21 cellular contexts compared by ENCODE assay signal in the genomic region with DNA sequence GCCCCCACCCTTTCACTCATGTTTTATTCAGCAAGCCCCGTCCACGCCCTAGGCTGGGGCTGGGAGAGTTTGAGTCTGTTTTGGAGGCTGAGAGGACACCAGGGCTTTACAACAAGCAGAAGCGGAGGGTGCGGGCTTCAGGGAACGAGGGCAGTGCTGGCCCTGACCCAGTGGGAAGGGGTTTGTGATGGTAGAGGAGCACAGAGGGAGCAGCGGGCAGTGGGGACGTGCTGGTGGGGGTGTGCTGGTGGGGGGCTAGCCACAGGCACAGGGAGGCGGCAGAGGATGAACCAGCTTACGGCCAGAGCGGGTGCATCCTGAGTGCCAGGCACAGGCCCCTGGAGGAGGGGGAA. TPM values are rescaled to one million over a fixed set of nuclear protein-coding genes. Genes with fewer than 3 reads are reported as not detected.
A peak's percentile ranks its signal among the peaks of the same experiment; 100 is the strongest.
DNase-seq lines count a peak whose midpoint lies in the region; ATAC-seq and TF ChIP-seq lines count a peak whose summit lies in the region.
"Had no signal": no experiment of that assay in that cellular context is flagged by ENCODE, and none has a peak within 500 bp of the region (broad histone marks: within the 10 kb centered on the region; RNA-seq: fewer than 3 reads in every experiment).

No MANE protein-coding gene starts in this region.

- no peaks in the 10 kb centered on the region for H4K20me1 ChIP-seq in GM23338 (replicated peaks; ENCODE audit: insufficient read depth)
- H4K20me1 ChIP-seq: BLaER1 had no signal

- H3K27me3 Mint-ChIP-seq in GM23338 (ENCODE audit: insufficient read depth, low read depth, poor library complexity) = peaks cover 6% of the 10 kb centered on the region
- H3K27me3 Mint-ChIP-seq in brain = no peaks in the 10 kb centered on the region
- H3K27me3 Mint-ChIP-seq: CD4-positive, alpha-beta T cell had no signal

- ATAC-seq in GM23338 (no peak), lower lobe of right lung (no peak), GM21423 (IDR thresholded peaks at IDR 0.05; ENCODE audit: unreplicated experiment) (no peak), HG03097 (IDR thresholded peaks at IDR 0.05; ENCODE audit: low FRiP score, unreplicated experiment) (no peak)
- ATAC-seq: GM12878 had no signal

- H3K4me1 Mint-ChIP-seq in GM23338 = peaks cover 10% of the 10 kb centered on the region; the same call in 2 of the 3 replicates
- no peaks in the 10 kb centered on the region for H3K4me1 Mint-ChIP-seq in brain

- H3K27ac ChIP-seq in GM23338 (ENCODE audit: low read depth) (no peak overlapping the region), lower lobe of right lung (no peak overlapping the region), spleen (no peak overlapping the region), esophagus muscularis mucosa (replicated peaks in 1 of 4) (no peak overlapping the region)
- H3K27ac ChIP-seq: BLaER1, Peyer's patch had no signal

- intact Hi-C loops in lower lobe of right lung (cut with DNase I) (no loop called here), spleen (cut with DNase I; ENCODE audit: low total_unique reads) (no loop called here), esophagus muscularis mucosa (cut with DNase I) (no loop called here)

- TF ChIP-seq CTCF in GM23338 (conservative IDR thresholded peaks at IDR 0.05; ENCODE audit: low read depth in 2 of 2) = no peak
- no peak for TF ChIP-seq CTCF in brain (conservative IDR thresholded peaks at IDR 0.05)
- TF ChIP-seq CTCF in lower lobe of right lung (IDR thresholded peaks at IDR 0.05) = no peak
- TF ChIP-seq CTCF in spleen (IDR thresholded peaks at IDR 0.05 in 8 of 11, conservative IDR thresholded peaks at IDR 0.05 in 3 of 11) = no peak
- no peak for TF ChIP-seq CTCF in esophagus muscularis mucosa (IDR thresholded peaks at IDR 0.05)

- H3K4me1 ChIP-seq in GM23338 (ENCODE audit: insufficient read depth) = no peaks in the 10 kb centered on the region
- H3K4me1 ChIP-seq in lower lobe of right lung = no peaks in the 10 kb centered on the region
- no peaks in the 10 kb centered on the region for H3K4me1 ChIP-seq in spleen
- no peaks in the 10 kb centered on the region for H3K4me1 ChIP-seq in esophagus muscularis mucosa
- H3K4me1 ChIP-seq: Peyer's patch had no signal

- DNase-seq in GM23338 (ENCODE audit: low spot score) (no peak), lower lobe of right lung (peak; percentile 19), spleen (peak; percentile 63), esophagus muscularis mucosa (ENCODE audit: extremely low spot score) (no peak)
- DNase-seq: CD4-positive, alpha-beta T cell; DND-41; GOT3; HCEC 1CT; IMR-90; MV-4-11; NCI-H1105 treated with DMSO at 0.1 percent for 48 hours; NCI-H2171; NCI-H524 treated with DMSO at 0.1 percent for 48 hours; NCI-H82; Peyer's patch; Right ventricle myocardium superior had no signal

- no peaks in the 10 kb centered on the region for H3K9me3 ChIP-seq in lower lobe of right lung
- peaks cover 0 to 5% (median 0%) of the 10 kb centered on the region in 8 donors for H3K9me3 ChIP-seq in spleen
- no peaks in the 10 kb centered on the region for H3K9me3 ChIP-seq in esophagus muscularis mucosa

- H3K27ac Mint-ChIP-seq in GM23338 (peak overlapping the region; percentile 37; the same call in 1 of the 2 replicates), brain (peak overlapping the region in 4 of 5 experiments; percentile 29 to 88 (median 56))
- H3K27ac Mint-ChIP-seq: CD4-positive, alpha-beta T cell had no signal

- H2AFZ ChIP-seq in GM23338 = no peak overlapping the region

- TF ChIP-seq POLR2A in spleen (IDR thresholded peaks at IDR 0.05) (no peak), esophagus muscularis mucosa (IDR thresholded peaks at IDR 0.05; ENCODE audit: low read depth) (no peak)

- H3K9me3 Mint-ChIP-seq in GM23338 (peaks cover 2% of the 10 kb centered on the region; the same call in 2 of the 3 replicates), brain (no peaks in the 10 kb centered on the region)
- H3K9me3 Mint-ChIP-seq: CD4-positive, alpha-beta T cell had no signal

- no peaks in the 10 kb centered on the region for H3K79me2 ChIP-seq in GM23338 (replicated peaks; ENCODE audit: insufficient read depth)

- H3K36me3 ChIP-seq in GM23338 (ENCODE audit: insufficient read depth) = 0 out of 2 replicates have a peak, but pooled peaks cover under 1% of the 10 kb centered on the region
- peaks cover 7% of the 10 kb centered on the region for H3K36me3 ChIP-seq in lower lobe of right lung
- peaks cover 0 to 32% (median 4%) of the 10 kb centered on the region in 6 donors for H3K36me3 ChIP-seq in spleen
- peaks cover 0 to 30% (median 6%) of the 10 kb centered on the region in 4 donors for H3K36me3 ChIP-seq in esophagus muscularis mucosa

- H3K36me3 Mint-ChIP-seq in GM23338 (ENCODE audit: low read depth) (peaks cover 32% of the 10 kb centered on the region), brain (peaks cover 41% of the 10 kb centered on the region)

- H3F3A ChIP-seq in GM23338 (replicated peaks; ENCODE audit: low read depth) = no peaks in the 10 kb centered on the region

- H3K4me2 ChIP-seq in GM23338 = no peak overlapping the region
- H3K4me2 ChIP-seq: BLaER1 had no signal

- H3K4me3 Mint-ChIP-seq in GM23338 (no peak overlapping the region), brain (no peak overlapping the region)
- H3K4me3 Mint-ChIP-seq: CD4-positive, alpha-beta T cell had no signal

- TF ChIP-seq EP300 in esophagus muscularis mucosa (IDR thresholded peaks at IDR 0.05) = no peak

- no peaks in the 10 kb centered on the region for H3K27me3 ChIP-seq in GM23338 (ENCODE audit: insufficient read depth)
- H3K27me3 ChIP-seq in lower lobe of right lung (ENCODE audit: low read depth) = no peaks in the 10 kb centered on the region
- peaks cover 0 to 7% (median 0%) of the 10 kb centered on the region in 7 donors for H3K27me3 ChIP-seq in spleen (replicated peaks in 1 of 7)
- H3K27me3 ChIP-seq in esophagus muscularis mucosa = peaks cover 0 to 5% (median 0%) of the 10 kb centered on the region in 4 donors
- H3K27me3 ChIP-seq: Peyer's patch had no signal

- H3K4me3 ChIP-seq in GM23338 (no peak overlapping the region), lower lobe of right lung (no peak overlapping the region), spleen (no peak overlapping the region), esophagus muscularis mucosa (no peak overlapping the region)
- H3K4me3 ChIP-seq: BLaER1, GM12878, Peyer's patch had no signal

- H3K9me2 ChIP-seq in GM23338 (ENCODE audit: insufficient read depth) = no peaks in the 10 kb centered on the region

- 86 to 89% (median 88%) methylated on average over 10 of the region's 10 CpGs for WGBS in spleen, 5 donors
- 88% methylated on average over 10 of the region's 10 CpGs for WGBS in esophagus muscularis mucosa

TF ChIP-seq in GM23338, 12 proteins besides CTCF, POLR2A, EP300 and RAD21 (continues in another document):
- no peak for TF ChIP-seq STAT1 (IDR thresholded peaks at IDR 0.05; ENCODE audit: unreplicated experiment)

RNA-seq across cellular contexts. Expression of gene NSG1, which starts 26.4 kb away (rescaled TPM):
- 28.7 and 34.5 TPM in 2 replicates for total RNA-seq in GM23338 (2014; rRNA removed; shearing (Covaris generic))
- 16.5 and 17.4 TPM in 2 replicates for polyA plus RNA-seq in GM23338 (2016; fragmentation: Nextera tagmentation; extraction: Ambion mirVana)
- polyA plus RNA-seq in brain (ENCODE audit: insufficient read depth, low read depth, low replicate concordance) = 267 TPM
- total RNA-seq in lower lobe of right lung = 0.50 TPM
- 1 to 10 TPM in 6 of 7 donors, under 1 TPM in 1; 0.66 to 4.1 (median 1.9) TPM for total RNA-seq in spleen
- polyA plus RNA-seq in spleen = under 1 TPM; 0.22 to 0.83 (median 0.26) TPM
- 1 to 10 TPM in 3 of 4 donors, under 1 TPM in 1; 0.42 to 5.1 (median 2.7) TPM for total RNA-seq in esophagus muscularis mucosa

Comparison
In these comparisons a context has a peak if more than half of its experiments do, and no peak if none do; other contexts are left out.
1. DNase-seq: peak in lower lobe of right lung (single experiment) and spleen (single experiment); none in GM23338 (single experiment) and esophagus muscularis mucosa (single experiment).